Comparison of ENCODE assay signal across 8 cellular contexts in the genomic region with DNA sequence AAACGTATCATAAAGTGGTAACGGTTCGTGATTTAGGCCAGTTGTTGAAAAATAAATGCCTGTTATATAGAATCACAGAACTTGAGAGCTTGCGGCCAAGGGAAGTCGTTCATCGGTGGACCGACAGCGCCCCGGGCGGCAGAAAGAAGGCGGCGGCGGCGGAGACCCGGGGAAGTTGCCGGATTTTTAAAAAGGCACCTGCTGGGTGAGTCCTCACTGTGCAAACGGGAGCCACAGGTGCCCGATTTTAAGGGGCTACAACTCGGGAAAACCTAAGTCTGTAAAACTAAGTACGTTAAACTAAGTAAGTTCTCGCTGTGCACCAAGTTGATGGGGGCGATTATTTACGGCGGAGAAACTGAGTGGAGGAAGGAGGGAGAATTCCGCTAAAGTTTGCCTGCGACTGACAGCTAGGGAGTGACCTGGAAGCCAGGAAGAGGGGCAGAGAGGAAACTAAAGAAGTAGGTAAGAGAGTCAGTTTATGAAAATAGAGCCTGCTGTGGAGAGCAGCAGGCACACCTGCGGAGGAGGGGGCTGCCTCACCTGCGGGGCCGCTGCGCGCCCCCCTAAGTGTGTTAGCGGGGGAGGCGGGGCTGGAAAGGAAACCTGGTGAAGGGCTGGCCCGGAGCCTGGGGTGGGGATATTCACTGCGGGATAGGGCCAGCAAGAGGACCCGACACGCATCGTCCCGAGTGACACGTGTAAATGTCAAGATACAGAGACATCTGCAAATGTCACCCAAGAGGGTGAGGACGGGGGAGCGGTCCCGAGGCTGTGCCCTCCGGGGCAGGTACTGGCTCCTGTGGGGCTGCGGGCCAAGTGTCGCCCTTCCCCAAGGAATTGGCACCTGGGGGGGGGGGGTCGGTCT. TPM values are rescaled to one million over a fixed set of nuclear protein-coding genes. Genes with fewer than 3 reads are reported as not detected.
A peak's percentile ranks its signal among the peaks of the same experiment; 100 is the strongest.
DNase-seq lines count a peak whose midpoint lies in the region; ATAC-seq, FAIRE-seq and TF ChIP-seq lines count a peak whose summit lies in the region.

No MANE protein-coding gene starts in this region.

- H2BK120ac ChIP-seq in mesendoderm (ENCODE audit: low read depth, low read length): no peak overlapping the region

- peak; percentile 45 for FAIRE-seq in endometrium (lab: Jason Lieb, UNC)

- H4K8ac ChIP-seq in mesendoderm (ENCODE audit: low read depth, low read length): no peak overlapping the region

- peaks cover 31% of the 10 kb centered on the region for H3K27me3 Mint-ChIP-seq in activated CD4-positive, alpha-beta T cell treated with anti-CD3 and anti-CD28 coated beads, Interleukin-2, amount 10 ng/mL, durations not matched to agents 24 days and 14 days
- H3K27me3 Mint-ChIP-seq in stimulated activated memory B cell treated with anti-CD40 and anti-IgM and Interleukin-4, amounts not matched to agents 10 μg/mL and 1 μg/mL and 100 μg/mL, for 72 hours: peaks cover 34% of the 10 kb centered on the region

- H3K4me3 Mint-ChIP-seq in activated CD4-positive, alpha-beta T cell treated with anti-CD3 and anti-CD28 coated beads, Interleukin-2, amount 10 ng/mL, durations not matched to agents 24 days and 14 days: peak overlapping the region; percentile 11
- H3K4me3 Mint-ChIP-seq in stimulated activated memory B cell treated with anti-CD40 and anti-IgM and Interleukin-4, amounts not matched to agents 10 μg/mL and 1 μg/mL and 100 μg/mL, for 72 hours: peak overlapping the region; percentile 43

- no peak overlapping the region for H3K56ac ChIP-seq in mesendoderm (ENCODE audit: low read length)

- H4K5ac ChIP-seq in mesendoderm (ENCODE audit: low read length): no peak overlapping the region

- peaks cover 6% of the 10 kb centered on the region for H3K9me3 Mint-ChIP-seq in activated CD4-positive, alpha-beta T cell treated with anti-CD3 and anti-CD28 coated beads, Interleukin-2, amount 10 ng/mL, durations not matched to agents 24 days and 14 days
- peaks cover 9% of the 10 kb centered on the region for H3K9me3 Mint-ChIP-seq in stimulated activated memory B cell treated with anti-CD40 and anti-IgM and Interleukin-4, amounts not matched to agents 10 μg/mL and 1 μg/mL and 100 μg/mL, for 72 hours

- TF ChIP-seq CTCF in BJ (IDR thresholded peaks at IDR 0.05; ENCODE audit: insufficient read depth, low read depth, low read length): peak; percentile 93

- peaks cover 4% of the 10 kb centered on the region for H3K36me3 Mint-ChIP-seq in activated CD4-positive, alpha-beta T cell treated with anti-CD3 and anti-CD28 coated beads, Interleukin-2, amount 10 ng/mL, durations not matched to agents 24 days and 14 days (ENCODE audit: low read depth)
- H3K36me3 Mint-ChIP-seq in stimulated activated memory B cell treated with anti-CD40 and anti-IgM and Interleukin-4, amounts not matched to agents 10 μg/mL and 1 μg/mL and 100 μg/mL, for 72 hours: peaks cover 5% of the 10 kb centered on the region

- WGBS in mesendoderm (ENCODE audit: extremely low coverage, insufficient coverage, low lambda C conversion rate): no CpG with 5 or more reads among the region's 47 CpGs

- ATAC-seq in HG03354 (IDR thresholded peaks at IDR 0.05; ENCODE audit: poor library complexity, severe bottlenecking, unreplicated experiment) (peak; percentile 49), GM18868 (IDR thresholded peaks at IDR 0.05; ENCODE audit: unreplicated experiment) (no peak), HG02798 (IDR thresholded peaks at IDR 0.05; ENCODE audit: poor library complexity, unreplicated experiment) (no peak)
- ATAC-seq in stimulated activated memory B cell treated with anti-CD40 and anti-IgM and Interleukin-4, amounts not matched to agents 10 μg/mL and 1 μg/mL and 100 μg/mL, for 72 hours: no peak

- no peak overlapping the region for H3K4ac ChIP-seq in mesendoderm (ENCODE audit: low read depth, low read length)

- no peak overlapping the region for H2BK15ac ChIP-seq in mesendoderm (replicated peaks; ENCODE audit: low read depth)

- no peak overlapping the region for H2BK5ac ChIP-seq in mesendoderm (ENCODE audit: low read length)

- no peaks in the 10 kb centered on the region for H3K79me1 ChIP-seq in mesendoderm (ENCODE audit: low read length)

- H3K4me3 ChIP-seq in BJ (ENCODE audit: low read depth, low read length) (peak overlapping the region; percentile 60), mesendoderm (ENCODE audit: low read length) (no peak overlapping the region)

- no peak overlapping the region for H2AK5ac ChIP-seq in mesendoderm (ENCODE audit: low read length)

- H3K27ac Mint-ChIP-seq in activated CD4-positive, alpha-beta T cell treated with anti-CD3 and anti-CD28 coated beads, Interleukin-2, amount 10 ng/mL, durations not matched to agents 24 days and 14 days: peak overlapping the region; percentile 42
- H3K27ac Mint-ChIP-seq in stimulated activated memory B cell treated with anti-CD40 and anti-IgM and Interleukin-4, amounts not matched to agents 10 μg/mL and 1 μg/mL and 100 μg/mL, for 72 hours: peak overlapping the region; percentile 9

- no peak overlapping the region for H3K23ac ChIP-seq in mesendoderm (ENCODE audit: low read length)

- H3K4me1 Mint-ChIP-seq in activated CD4-positive, alpha-beta T cell treated with anti-CD3 and anti-CD28 coated beads, Interleukin-2, amount 10 ng/mL, durations not matched to agents 24 days and 14 days: no peaks in the 10 kb centered on the region
- H3K4me1 Mint-ChIP-seq in stimulated activated memory B cell treated with anti-CD40 and anti-IgM and Interleukin-4, amounts not matched to agents 10 μg/mL and 1 μg/mL and 100 μg/mL, for 72 hours: peaks cover 9% of the 10 kb centered on the region

- no peaks in the 10 kb centered on the region for H3K36me3 ChIP-seq in BJ (ENCODE audit: control insufficient read depth, insufficient read depth, low read length)
- no peaks in the 10 kb centered on the region for H3K36me3 ChIP-seq in mesendoderm (ENCODE audit: control insufficient read depth, insufficient read depth, low read length)

- intact Hi-C loops in activated CD4-positive, alpha-beta T cell treated with anti-CD3 and anti-CD28 coated beads, Interleukin-2, amount 10 ng/mL, durations not matched to agents 24 days and 14 days (cut with micrococcal nuclease): loop anchor here (2.0 kb wide), 1 partner anchor 406 kb away; no protein-coding TSS in a partner anchor

- no peaks in the 10 kb centered on the region for H3K27me3 ChIP-seq in BJ (ENCODE audit: control insufficient read depth, insufficient read depth, low read length)
- peaks cover 5% of the 10 kb centered on the region for H3K27me3 ChIP-seq in mesendoderm (ENCODE audit: insufficient read depth, low read length, poor library complexity)

- peak overlapping the region; percentile 33 for H3K4me2 ChIP-seq in mesendoderm (ENCODE audit: low read length)

- POLR2A ChIA-PET in BJ (lab: Charles Lee): interaction anchor here (0.5 kb wide), 1 partner anchor 171 kb away, joined by 3 read pairs; no protein-coding TSS in a partner anchor

- no peak overlapping the region for H3K9ac ChIP-seq in mesendoderm (ENCODE audit: low read length)

- no peaks in the 10 kb centered on the region for H3K4me1 ChIP-seq in mesendoderm (ENCODE audit: control insufficient read depth, low read depth, low read length)

- CTCF ChIA-PET in BJ (lab: Yijun Ruan, JAX): interaction anchor here (0.6 to 4.4 kb wide), 28 partner anchors 10 to 453 kb away, joined by 3 to 32 read pairs (median 4); no protein-coding TSS in a partner anchor

- H3K18ac ChIP-seq in mesendoderm (ENCODE audit: low read length): peak overlapping the region; percentile 1

- DNase-seq in BJ (ENCODE audit: low read depth) (peak; percentile 35), mesendoderm (peak; percentile 70)
- DNase-seq in activated CD4-positive, alpha-beta T cell treated with anti-CD3 and anti-CD28 coated beads, Interleukin-2, amount 10 ng/mL, durations not matched to agents 24 days and 14 days: peak; percentile 70

- H3K27ac ChIP-seq in mesendoderm (ENCODE audit: low read depth, low read length): no peak overlapping the region

- no peaks in the 10 kb centered on the region for H3K79me2 ChIP-seq in mesendoderm (ENCODE audit: control insufficient read depth, insufficient read depth, low read length)

RNA-seq across cellular contexts. Expression of gene ADAM12, which starts 1.0 kb away (rescaled TPM):
- 8.6 and 11.0 TPM in 2 replicates for polyA plus RNA-seq in BJ (2011; rRNA removed)
- polyA minus RNA-seq in BJ (2011; rRNA and poly(A)+ RNA removed): 11.2 and 15.2 TPM in 2 replicates
- total RNA-seq in activated CD4-positive, alpha-beta T cell treated with anti-CD3 and anti-CD28 coated beads, Interleukin-2, amount 10 ng/mL, durations not matched to agents 24 days and 14 days: not detected in 2 replicates
- 0.10 TPM for polyA plus RNA-seq in mesendoderm (2013, experiment 1 of 2)
- 0.14 TPM for polyA plus RNA-seq in mesendoderm (2013, experiment 2 of 2)
